ENCODE assay signal across 20 cellular contexts in genomic region chr10:24681476-24682088, GRCh38. TPM values are rescaled to one million over a fixed set of nuclear protein-coding genes. Genes with fewer than 3 reads are reported as not detected.
DNase-seq lines count a peak whose midpoint lies in the region; ATAC-seq, FAIRE-seq and TF ChIP-seq lines count a peak whose summit lies in the region.
"Had no signal": no experiment of that assay in that cellular context is flagged by ENCODE, and none has a peak within 500 bp of the region (broad histone marks: within the 10 kb centered on the region; RNA-seq: fewer than 3 reads in every experiment).

No MANE protein-coding gene starts in this region.

- no peaks in the 10 kb centered on the region for H3K79me1 ChIP-seq in trophoblast cell (ENCODE audit: low read length)

- no peak overlapping the region for H2BK120ac ChIP-seq in trophoblast cell (ENCODE audit: insufficient read depth, low read length, poor library complexity)

- H3K4me2 ChIP-seq in mammary epithelial cell (ENCODE audit: insufficient read depth, low read depth, low read length) (peak overlapping the region; percentile 3), trophoblast cell (ENCODE audit: low read length) (no peak overlapping the region)

- POLR2A ChIA-PET in HEK293 (lab: Yijun Ruan, JAX) = no interaction called here

- no peaks in the 10 kb centered on the region; a peak in 1 of 3 replicates for H3K36me3 ChIP-seq in HEK293 (ENCODE audit: control insufficient read depth in 2 of 2, insufficient read depth in 1 of 2, low read length in 2 of 2)
- peaks cover 2% of the 10 kb centered on the region for H3K36me3 ChIP-seq in mammary epithelial cell (ENCODE audit: insufficient read depth, low read length)
- peaks cover 0 to under 1% of the 10 kb centered on the region in 2 experiments for H3K36me3 ChIP-seq in trophoblast cell (ENCODE audit: control insufficient read depth in 1 of 2, insufficient read depth in 2 of 2, low read length in 2 of 2)
- H3K36me3 ChIP-seq: gastroesophageal sphincter had no signal

- no peak overlapping the region for H4K91ac ChIP-seq in trophoblast cell (ENCODE audit: low read depth, low read length)

- no peak overlapping the region for H3K23ac ChIP-seq in trophoblast cell (ENCODE audit: low read length)

- H4K20me1 ChIP-seq in mammary epithelial cell (ENCODE audit: insufficient read depth, low read length) = no peaks in the 10 kb centered on the region

- no peak for ATAC-seq in GM18498 (IDR thresholded peaks at IDR 0.05; ENCODE audit: unreplicated experiment)
- ATAC-seq: gastroesophageal sphincter, sciatic nerve had no signal

- H2AFZ ChIP-seq in mammary epithelial cell (ENCODE audit: low read depth, low read length) = no peak overlapping the region
- no peak overlapping the region for H2AFZ ChIP-seq in trophoblast cell (ENCODE audit: insufficient read depth, low read length, poor library complexity)

- FAIRE-seq in frontal cortex (lab: Jason Lieb, UNC) = no peak

- no peak overlapping the region for H4K12ac ChIP-seq in trophoblast cell (ENCODE audit: low read depth, low read length)

- H3K14ac ChIP-seq in trophoblast cell (ENCODE audit: low read length) = no peak overlapping the region

- H3K4ac ChIP-seq in trophoblast cell (ENCODE audit: low read depth, low read length) = no peak overlapping the region

- H3K27me3 ChIP-seq in mammary epithelial cell (ENCODE audit: insufficient read depth, low read length) (no peaks in the 10 kb centered on the region), trophoblast cell (ENCODE audit: insufficient read depth, low read length) (no peaks in the 10 kb centered on the region)
- H3K27me3 ChIP-seq: gastroesophageal sphincter, MG63, SJSA1 had no signal

- in situ Hi-C loops in mammary epithelial cell (cut with MboI; ENCODE audit: low sequenced_read_pairs in 2 of 2) = no loop called here

- 56% methylated on average over 2 of the region's 6 CpGs for WGBS in mammary epithelial cell (ENCODE audit: low coverage, missing lambda C conversion rate)
- 100% methylated on average over 1 of the region's 6 CpGs for WGBS in trophoblast cell (ENCODE audit: extremely low coverage, insufficient coverage, insufficient read length)

- H3K4me1 ChIP-seq in HEK293 (ENCODE audit: control insufficient read depth, insufficient read depth, low read length) (peaks cover 13% of the 10 kb centered on the region), mammary epithelial cell (ENCODE audit: insufficient read depth, low read length) (no peaks in the 10 kb centered on the region), trophoblast cell (ENCODE audit: control insufficient read depth in 1 of 2, insufficient read depth in 2 of 2, low read length in 2 of 2) (no peaks in the 10 kb centered on the region)

- TF ChIP-seq CTCF in HEK293 (tag by site-specific recombination; IDR thresholded peaks at IDR 0.05) (no peak), mammary epithelial cell (conservative IDR thresholded peaks at IDR 0.05 in 1 of 2, IDR thresholded peaks at IDR 0.05 in 1 of 2; ENCODE audit: extremely low read depth in 1 of 2, insufficient read depth in 1 of 2, low read depth in 1 of 2, low read length in 2 of 2) (no peak)

- H3K79me2 ChIP-seq in mammary epithelial cell (ENCODE audit: insufficient read depth, low read length) (peaks cover 94% of the 10 kb centered on the region), trophoblast cell (ENCODE audit: control insufficient read depth, insufficient read depth, low read length, poor library complexity) (peaks cover 3% of the 10 kb centered on the region)

- no peak overlapping the region for H2BK12ac ChIP-seq in trophoblast cell (ENCODE audit: low read length)

- no peak overlapping the region for H2AK5ac ChIP-seq in trophoblast cell (ENCODE audit: low read length)

- H3K27ac ChIP-seq in HEK293 (ENCODE audit: extremely low read depth, low read depth, low read length) (no peak overlapping the region), mammary epithelial cell (ENCODE audit: insufficient read depth, low read depth, low read length) (peak overlapping the region; percentile 7), trophoblast cell (ENCODE audit: low read depth, low read length) (no peak overlapping the region)
- H3K27ac ChIP-seq: gastroesophageal sphincter, SJSA1 had no signal

- dilution Hi-C loops in mammary epithelial cell (cut with HindIII; ENCODE audit: low sequenced_read_pairs) = no loop called here

- no peak overlapping the region for H2BK5ac ChIP-seq in trophoblast cell (ENCODE audit: low read depth, low read length, poor library complexity)

- H3K9ac ChIP-seq in mammary epithelial cell (ENCODE audit: insufficient read depth, low read length) (no peak overlapping the region), trophoblast cell (ENCODE audit: low read length) (no peak overlapping the region)

- H3K9me3 ChIP-seq in HEK293 (ENCODE audit: control insufficient read depth, insufficient read depth, low read depth, low read length) = no peaks in the 10 kb centered on the region
- peaks cover 2% of the 10 kb centered on the region for H3K9me3 ChIP-seq in mammary epithelial cell (replicated peaks; ENCODE audit: insufficient read depth, low read length)
- H3K9me3 ChIP-seq in trophoblast cell (ENCODE audit: insufficient read depth, low read depth, low read length) = no peaks in the 10 kb centered on the region
- H3K9me3 ChIP-seq: gastroesophageal sphincter, MG63, SJSA1 had no signal

- H3K4me3 ChIP-seq in HEK293 (ENCODE audit: low read depth, low read length) (no peak overlapping the region), mammary epithelial cell (replicated peaks in 1 of 3; ENCODE audit: insufficient read depth in 1 of 3, low read depth in 2 of 3, low read length in 3 of 3) (no peak overlapping the region), trophoblast cell (ENCODE audit: low read depth, low read length) (no peak overlapping the region)
- H3K4me3 ChIP-seq: gastroesophageal sphincter, MG63, SJSA1 had no signal

- no TSS peak for BruUV-seq in mammary epithelial cell (replicated peaks; lab: Mats Ljungman, UMichigan)

- H4K8ac ChIP-seq in trophoblast cell (ENCODE audit: low read depth, low read length) = no peak overlapping the region

- intact Hi-C loops in mammary epithelial cell (cut with micrococcal nuclease) = no loop called here

- peak; percentile 3 to 31 for DNase-seq in NCI-H526 (lab: John Stamatoyannopoulos, UW)
- DNase-seq in mammary epithelial cell = peak; percentile 37
- no peak for DNase-seq in trophoblast cell
- DNase-seq in ecto neural progenitor cell (ENCODE audit: low spot score) = no peak
- no peak for DNase-seq in frontal cortex (ENCODE audit: low spot score in 2 of 2)
- DNase-seq: activated CD4-positive, alpha-beta T cell treated with anti-CD3 and anti-CD28 coated beads, Interleukin-2, amount 50 U/mL, for 1 hour; activated naive CD8-positive, alpha-beta T cell treated with anti-CD3 and anti-CD28 coated beads for 36 hours; activated T-cell treated with anti-CD3 and anti-CD28 coated beads, Interleukin-2, amount 50 U/mL, for 1 hour; C1 segment of cervical spinal cord; DND-41; mesendoderm; MG63; NCI-H2029 treated with DMSO at 0.1 percent for 48 hours; stimulated activated CD4-positive, alpha-beta T cell treated with anti-CD3 and anti-CD28 coated beads, Interleukin-4, amount 100 ng/mL, for 1 hour; T1000 had no signal

- CTCF ChIA-PET in HEK293 (lab: Yijun Ruan, JAX) (no interaction called here), mammary epithelial cell (lab: Charles Lee; ENCODE audit: low non-redundant PET) (no interaction called here)

- peak overlapping the region; percentile 29 for H3K18ac ChIP-seq in trophoblast cell (ENCODE audit: low read length)

TF ChIP-seq in HEK293, 187 proteins besides CTCF, POLR2A, EP300 and RAD21 (continues in another document):
- TF ChIP-seq HOXA7 (CRISPR knock-in tag; IDR thresholded peaks at IDR 0.05; ENCODE audit: borderline replicate concordance) (no peak), PRDM6 (tag by site-specific recombination; IDR thresholded peaks at IDR 0.05) (peak; percentile 65), ZBTB49 (tag by site-specific recombination; IDR thresholded peaks at IDR 0.05; ENCODE audit: low read depth) (no peak), ZNF596 (tag by site-specific recombination; IDR thresholded peaks at IDR 0.05) (no peak)

RNA-seq across cellular contexts. Expression of gene ARHGAP21, which starts 42.1 kb away (rescaled TPM):
- total RNA-seq in mammary epithelial cell (100 to 1,000 TPM; 131 to 207 TPM), frontal cortex (228 TPM)
- polyA plus RNA-seq in mammary epithelial cell = 91.6 TPM
- polyA minus RNA-seq in mammary epithelial cell = 242 TPM
- polyA plus RNA-seq in trophoblast cell (2013) = 65.0 and 66.8 TPM in 2 replicates

Comparison
In these comparisons a context has a peak if more than half of its experiments do, and no peak if none do; other contexts are left out.
1. DNase-seq: peak in NCI-H526 (2 of 2) and mammary epithelial cell (single experiment); none in trophoblast cell (0 of 2), ecto neural progenitor cell (single experiment) and frontal cortex (0 of 2).